39 cellular contexts compared by ENCODE assay signal in the genomic region with DNA sequence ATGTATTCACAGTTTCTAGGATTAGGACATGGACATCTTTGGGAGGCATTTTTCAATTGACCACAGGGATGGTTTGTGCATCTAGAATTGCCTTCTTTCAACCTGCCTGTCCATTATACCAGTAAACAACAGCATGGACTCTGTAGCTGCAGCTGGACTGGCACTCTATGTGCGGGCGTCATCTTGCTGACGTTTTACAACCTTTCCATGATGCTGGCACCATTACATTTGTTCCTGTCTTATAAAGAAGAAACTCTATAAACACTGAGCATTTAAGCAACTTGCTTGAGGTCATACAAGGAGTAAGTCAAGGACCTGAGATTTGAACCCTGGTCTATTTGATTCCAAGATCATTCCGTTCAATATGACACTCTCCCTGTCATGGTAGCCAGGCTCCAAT. TPM values are rescaled to one million over a fixed set of nuclear protein-coding genes. Genes with fewer than 3 reads are reported as not detected.
"Had no signal": no experiment of that assay in that cellular context is flagged by ENCODE, and none has a peak within 500 bp of the region (broad histone marks: within the 10 kb centered on the region; RNA-seq: fewer than 3 reads in every experiment).

No MANE protein-coding gene starts in this region.

- DNase-seq: activated B cell treated with CpG ODN at 0.5 μM for 24 hours; activated CD4-positive, alpha-beta memory T cell treated with anti-CD3 and anti-CD28 coated beads for 36 hours; activated CD4-positive, alpha-beta T cell treated with anti-CD3 and anti-CD28 coated beads for 4 hours; activated CD4-positive, alpha-beta T cell treated with anti-CD3 and anti-CD28 coated beads, Interleukin-2, amount 10 ng/mL, durations not matched to agents 24 days and 14 days; activated CD4-positive, alpha-beta T cell treated with anti-CD3 and anti-CD28 coated beads, Interleukin-2, amount 50 U/mL, for 1 hour; activated CD4-positive, alpha-beta T cell treated with anti-CD3 and anti-CD28 coated beads, Interleukin-2, amount 50 U/mL, for 4 hours; activated CD4-positive, CD25-positive, alpha-beta regulatory T cell treated with anti-CD3 and anti-CD28 coated beads, Interleukin-2, amount 50 U/mL, for 72 hours; activated CD8-positive, alpha-beta memory T cell treated with anti-CD3 and anti-CD28 coated beads, Interleukin-2, amount 50 U/mL, for 4 hours; activated CD8-positive, alpha-beta T cell treated with anti-CD3 and anti-CD28 coated beads for 36 hours; activated effector memory CD4-positive, alpha-beta T cell treated with anti-CD3 and anti-CD28 coated beads, Interleukin-2, amount 50 U/mL, for 16 hours; activated gamma-delta T cell treated with Interleukin-2 at 50 U/mL for 16 hours; activated naive CD4-positive, alpha-beta T cell; activated naive CD4-positive, alpha-beta T cell treated with anti-CD3 and anti-CD28 coated beads for 36 hours; activated naive CD4-positive, alpha-beta T cell treated with anti-CD3 and anti-CD28 coated beads, Interleukin-2, amount 50 U/mL, for 16 hours; activated naive CD8-positive, alpha-beta T cell treated with anti-CD3 and anti-CD28 coated beads for 36 hours; activated T-cell treated with anti-CD3 and anti-CD28 coated beads for 4 hours; activated T-cell treated with anti-CD3 and anti-CD28 coated beads, Interleukin-2, amount 50 U/mL, for 1 hour; activated T-cell treated with anti-CD3 and anti-CD28 coated beads, Interleukin-2, amount 50 U/mL, for 4 hours; activated T-cell treated with anti-CD3 and anti-CD28 coated beads, Interleukin-2, amount 50 U/mL, for 72 hours; amygdala; anterior cingulate cortex; caudate nucleus; cerebellar nuclear complex; T-helper 1 cell; T-helper 2 cell; T-helper 9 cell had no signal

- H3K4me1 Mint-ChIP-seq: activated B cell treated with CpG ODN at 0.5 μM for 24 hours; activated CD4-positive, alpha-beta T cell treated with anti-CD3 and anti-CD28 coated beads, Interleukin-2, amount 10 ng/mL, durations not matched to agents 24 days and 14 days; activated naive CD8-positive, alpha-beta T cell treated with anti-CD3 and anti-CD28 coated beads for 36 hours; activated T-helper 17 cell treated with anti-CD3 and anti-CD28 coated beads, Interleukin-2, amount 50 U/mL, for 72 hours; central memory CD8-positive, alpha-beta T cell had no signal

- H3K27me3 Mint-ChIP-seq: activated naive CD8-positive, alpha-beta T cell treated with anti-CD3 and anti-CD28 coated beads for 36 hours had no signal

- H3K27ac ChIP-seq: ascending aorta, cardiac muscle cell, VCaP had no signal

- H3K27me3 ChIP-seq: ascending aorta had no signal

- H3K9me3 ChIP-seq: ascending aorta had no signal

- H3K9me3 Mint-ChIP-seq: activated B cell treated with CpG ODN at 0.5 μM for 24 hours; activated CD4-positive, alpha-beta memory T cell treated with anti-CD3 and anti-CD28 coated beads for 36 hours; activated CD4-positive, alpha-beta T cell treated with anti-CD3 and anti-CD28 coated beads, Interleukin-2, amount 10 ng/mL, durations not matched to agents 24 days and 14 days; activated CD8-positive, alpha-beta T cell treated with anti-CD3 and anti-CD28 coated beads for 36 hours; activated naive CD4-positive, alpha-beta T cell treated with anti-CD3 and anti-CD28 coated beads for 36 hours; activated naive CD4-positive, alpha-beta T cell treated with anti-CD3 and anti-CD28 coated beads, Interleukin-2, amount 50 U/mL, for 72 hours; activated naive CD8-positive, alpha-beta T cell treated with anti-CD3 and anti-CD28 coated beads for 36 hours; activated T-cell treated with anti-CD3 and anti-CD28 coated beads, Interleukin-2, amount 50 U/mL, for 4 hours; activated T-cell treated with anti-CD3 and anti-CD28 coated beads, Interleukin-2, amount 50 U/mL, for 72 hours; activated T-helper 1 cell treated with anti-CD3 and anti-CD28 coated beads, Interleukin-12 subunit alpha, Interleukin-12 subunit beta, Interleukin-2, Interleukin-4 antibody, amounts not matched to agents 30 ng/mL and 10 ng/mL and 1 ng/mL, durations not matched to agents 14 hours and 24 hours and 36 hours; activated T-helper 17 cell treated with anti-CD3 and anti-CD28 coated beads, Interleukin-2, amount 50 U/mL, for 72 hours; brain; central memory CD8-positive, alpha-beta T cell; T-helper 1 cell treated with Interleukin-12 subunit alpha and Interleukin-12 subunit beta and Interleukin-4 antibody, amounts not matched to agents 30 μg/mL and 1 μg/mL, for 36 hours; T-helper 2 cell treated with Interferon-gamma antibody and Interleukin-4, amounts not matched to agents 5 μg/mL and 100 μg/mL, for 36 hours had no signal

- H3K4me3 ChIP-seq: ascending aorta, cardiac muscle cell had no signal

- ATAC-seq: activated CD8-positive, alpha-beta T cell treated with anti-CD3 and anti-CD28 coated beads for 36 hours; activated naive CD4-positive, alpha-beta T cell treated with anti-CD3 and anti-CD28 coated beads, Interleukin-2, amount 50 U/mL, for 72 hours; activated T-cell treated with anti-CD3 and anti-CD28 coated beads, Interleukin-2, amount 50 U/mL, for 4 hours; activated T-cell treated with anti-CD3 and anti-CD28 coated beads, Interleukin-2, amount 50 U/mL, for 72 hours; activated T-helper 17 cell treated with anti-CD3 and anti-CD28 coated beads, Interleukin-2, amount 50 U/mL, for 72 hours had no signal

- H3K36me3 ChIP-seq: ascending aorta, cardiac muscle cell had no signal

- H3K4me3 Mint-ChIP-seq: activated B cell treated with CpG ODN at 0.5 μM for 24 hours; activated CD4-positive, alpha-beta memory T cell treated with anti-CD3 and anti-CD28 coated beads for 36 hours; activated CD4-positive, alpha-beta T cell treated with anti-CD3 and anti-CD28 coated beads, Interleukin-2, amount 10 ng/mL, durations not matched to agents 24 days and 14 days; activated CD8-positive, alpha-beta T cell treated with anti-CD3 and anti-CD28 coated beads for 36 hours; activated naive CD4-positive, alpha-beta T cell treated with anti-CD3 and anti-CD28 coated beads for 36 hours; activated naive CD8-positive, alpha-beta T cell treated with anti-CD3 and anti-CD28 coated beads for 36 hours; activated T-cell treated with anti-CD3 and anti-CD28 coated beads, Interleukin-2, amount 50 U/mL, for 4 hours; activated T-cell treated with anti-CD3 and anti-CD28 coated beads, Interleukin-2, amount 50 U/mL, for 72 hours; activated T-helper 1 cell treated with anti-CD3 and anti-CD28 coated beads, Interleukin-12 subunit alpha, Interleukin-12 subunit beta, Interleukin-2, Interleukin-4 antibody, amounts not matched to agents 30 ng/mL and 10 ng/mL and 1 ng/mL, durations not matched to agents 14 hours and 24 hours and 36 hours; activated T-helper 17 cell treated with anti-CD3 and anti-CD28 coated beads, Interleukin-2, amount 50 U/mL, for 72 hours; brain; central memory CD8-positive, alpha-beta T cell; T-helper 1 cell treated with Interleukin-12 subunit alpha and Interleukin-12 subunit beta and Interleukin-4 antibody, amounts not matched to agents 30 μg/mL and 1 μg/mL, for 36 hours; T-helper 2 cell treated with Interferon-gamma antibody and Interleukin-4, amounts not matched to agents 5 μg/mL and 100 μg/mL, for 36 hours had no signal

- H3K4me1 ChIP-seq: ascending aorta had no signal

- H3K27ac Mint-ChIP-seq: activated B cell treated with CpG ODN at 0.5 μM for 24 hours; activated CD4-positive, alpha-beta memory T cell treated with anti-CD3 and anti-CD28 coated beads for 36 hours; activated CD4-positive, alpha-beta T cell treated with anti-CD3 and anti-CD28 coated beads, Interleukin-2, amount 10 ng/mL, durations not matched to agents 24 days and 14 days; activated CD8-positive, alpha-beta T cell treated with anti-CD3 and anti-CD28 coated beads for 36 hours; activated naive CD4-positive, alpha-beta T cell treated with anti-CD3 and anti-CD28 coated beads for 36 hours; activated naive CD4-positive, alpha-beta T cell treated with anti-CD3 and anti-CD28 coated beads, Interleukin-2, amount 50 U/mL, for 72 hours; activated naive CD8-positive, alpha-beta T cell treated with anti-CD3 and anti-CD28 coated beads for 36 hours; activated T-cell treated with anti-CD3 and anti-CD28 coated beads, Interleukin-2, amount 50 U/mL, for 72 hours; activated T-helper 1 cell treated with anti-CD3 and anti-CD28 coated beads, Interleukin-12 subunit alpha, Interleukin-12 subunit beta, Interleukin-2, Interleukin-4 antibody, amounts not matched to agents 30 ng/mL and 10 ng/mL and 1 ng/mL, durations not matched to agents 14 hours and 24 hours and 36 hours; activated T-helper 17 cell treated with anti-CD3 and anti-CD28 coated beads, Interleukin-2, amount 50 U/mL, for 72 hours; brain; T-helper 1 cell treated with Interleukin-12 subunit alpha and Interleukin-12 subunit beta and Interleukin-4 antibody, amounts not matched to agents 30 μg/mL and 1 μg/mL, for 36 hours; T-helper 2 cell treated with Interferon-gamma antibody and Interleukin-4, amounts not matched to agents 5 μg/mL and 100 μg/mL, for 36 hours had no signal

- FAIRE-seq: bronchial epithelial cell, TTC549 had no signal

- H3K36me3 Mint-ChIP-seq: activated CD4-positive, alpha-beta memory T cell treated with anti-CD3 and anti-CD28 coated beads for 36 hours; activated naive CD4-positive, alpha-beta T cell treated with anti-CD3 and anti-CD28 coated beads, Interleukin-2, amount 50 U/mL, for 72 hours; activated naive CD8-positive, alpha-beta T cell treated with anti-CD3 and anti-CD28 coated beads for 36 hours; brain had no signal

RNA-seq across cellular contexts. Expression of gene IGFBP5, which starts 25.4 kb away (rescaled TPM):
- total RNA-seq: activated B cell treated with CpG ODN at 0.5 μM for 24 hours; activated CD4-positive, alpha-beta memory T cell treated with anti-CD3 and anti-CD28 coated beads for 36 hours; activated CD4-positive, alpha-beta T cell treated with anti-CD3 and anti-CD28 coated beads, Interleukin-2, amount 10 ng/mL, durations not matched to agents 24 days and 14 days; activated CD8-positive, alpha-beta memory T cell treated with anti-CD3 and anti-CD28 coated beads for 36 hours; activated CD8-positive, alpha-beta T cell treated with anti-CD3 and anti-CD28 coated beads for 36 hours; activated naive CD4-positive, alpha-beta T cell treated with anti-CD3 and anti-CD28 coated beads for 36 hours; activated naive CD8-positive, alpha-beta T cell treated with anti-CD3 and anti-CD28 coated beads for 36 hours; activated T-cell treated with anti-CD3 and anti-CD28 coated beads, Interleukin-2, amount 50 U/mL, for 72 hours; activated T-helper 1 cell treated with anti-CD3 and anti-CD28 coated beads, Interleukin-12 subunit alpha, Interleukin-12 subunit beta, Interleukin-2, Interleukin-4 antibody, amounts not matched to agents 30 ng/mL and 10 ng/mL and 1 ng/mL, durations not matched to agents 14 hours and 24 hours and 36 hours; activated T-helper 17 cell treated with anti-CD3 and anti-CD28 coated beads, Interleukin-2, amount 50 U/mL, for 72 hours had no signal
